16 cellular contexts compared by ENCODE assay signal in genomic region chr12:112350593-112351592, GRCh38. TPM values are rescaled to one million over a fixed set of nuclear protein-coding genes. Genes with fewer than 3 reads are reported as not detected.
A peak's percentile ranks its signal among the peaks of the same experiment; 100 is the strongest.
DNase-seq lines count a peak whose midpoint lies in the region; ATAC-seq, FAIRE-seq and TF ChIP-seq lines count a peak whose summit lies in the region.
"Had no signal": no experiment of that assay in that cellular context is flagged by ENCODE, and none has a peak within 500 bp of the region (broad histone marks: within the 10 kb centered on the region; RNA-seq: fewer than 3 reads in every experiment).

No MANE protein-coding gene starts in this region.

- no peak for ATAC-seq in GM21423 (IDR thresholded peaks at IDR 0.05; ENCODE audit: unreplicated experiment)
- ATAC-seq in stimulated activated memory B cell treated with anti-CD40 and anti-IgM and Interleukin-4, amounts not matched to agents 10 μg/mL and 1 μg/mL and 100 μg/mL, for 72 hours = no peak
- ATAC-seq: upper lobe of right lung had no signal

- no peaks in the 10 kb centered on the region for H3K9me1 ChIP-seq in keratinocyte (ENCODE audit: control insufficient read depth, extremely low read depth, insufficient read depth, low read length)

- no peak overlapping the region for H3K27ac Mint-ChIP-seq in astrocyte (ENCODE audit: unreplicated experiment)
- H3K27ac Mint-ChIP-seq in stimulated activated memory B cell treated with anti-CD40 and anti-IgM and Interleukin-4, amounts not matched to agents 10 μg/mL and 1 μg/mL and 100 μg/mL, for 72 hours = no peak overlapping the region
- H3K27ac Mint-ChIP-seq: immature natural killer cell, progenitor cell of endocrine pancreas had no signal

- no peaks in the 10 kb centered on the region for H3K27me3 Mint-ChIP-seq in astrocyte (ENCODE audit: low read depth, unreplicated experiment)
- no peaks in the 10 kb centered on the region for H3K27me3 Mint-ChIP-seq in stimulated activated memory B cell treated with anti-CD40 and anti-IgM and Interleukin-4, amounts not matched to agents 10 μg/mL and 1 μg/mL and 100 μg/mL, for 72 hours
- H3K27me3 Mint-ChIP-seq: progenitor cell of endocrine pancreas had no signal

- no peak overlapping the region for H3K4me3 Mint-ChIP-seq in astrocyte (ENCODE audit: unreplicated experiment)
- H3K4me3 Mint-ChIP-seq in stimulated activated memory B cell treated with anti-CD40 and anti-IgM and Interleukin-4, amounts not matched to agents 10 μg/mL and 1 μg/mL and 100 μg/mL, for 72 hours = no peak overlapping the region
- H3K4me3 Mint-ChIP-seq: immature natural killer cell had no signal

- DNase-seq in AG10803 (ENCODE audit: low read depth) (peak; percentile 50), H54 (ENCODE audit: insufficient read length, low spot score) (no peak), astrocyte (ENCODE audit: low read depth) (peak; percentile 34), keratinocyte (ENCODE audit: low read depth, low spot score) (no peak), COLO829 (ENCODE audit: low spot score) (no peak), NCI-H774 (lab: John Stamatoyannopoulos, UW) (no peak)
- DNase-seq: DMS79 treated with DMSO at 0.1 percent for 48 hours, H7, immature natural killer cell, NCI-H2081, SK-N-SH, upper lobe of right lung had no signal

- H3K4me2 ChIP-seq in astrocyte (ENCODE audit: low read length) = no peak overlapping the region
- peak overlapping the region; percentile 33 for H3K4me2 ChIP-seq in keratinocyte (ENCODE audit: control insufficient read depth, extremely low read depth, insufficient read depth, low read depth, low read length)
- H3K4me2 ChIP-seq: SK-N-SH had no signal

- TF ChIP-seq CTCF in AG10803 (conservative IDR thresholded peaks at IDR 0.05; ENCODE audit: low read length) = no peak
- TF ChIP-seq CTCF in astrocyte (IDR thresholded peaks at IDR 0.05; ENCODE audit: insufficient read depth, low read depth, low read length) = no peak
- TF ChIP-seq CTCF in keratinocyte (optimal IDR thresholded peaks at IDR 0.05 in 1 of 3, IDR thresholded peaks at IDR 0.05 in 1 of 3, conservative IDR thresholded peaks at IDR 0.05 in 1 of 3; ENCODE audit: extremely low read depth in 1 of 3, insufficient read depth in 2 of 3, low read length in 3 of 3) = no peak

- H3K36me3 ChIP-seq in astrocyte (ENCODE audit: insufficient read depth, low read length) = no peaks in the 10 kb centered on the region
- H3K36me3 ChIP-seq in keratinocyte (ENCODE audit: control insufficient read depth in 2 of 2, extremely low read depth in 1 of 2, insufficient read depth in 2 of 2, low read length in 2 of 2) = no peaks in the 10 kb centered on the region
- H3K36me3 ChIP-seq: upper lobe of right lung had no signal

- H3K27me3 ChIP-seq in astrocyte (ENCODE audit: insufficient read depth, low read length) (no peaks in the 10 kb centered on the region), keratinocyte (ENCODE audit: control insufficient read depth, extremely low read depth, insufficient read depth, low read length) (no peaks in the 10 kb centered on the region)
- H3K27me3 ChIP-seq: upper lobe of right lung had no signal

- H3K9me3 Mint-ChIP-seq in astrocyte (ENCODE audit: unreplicated experiment) = peaks cover 2% of the 10 kb centered on the region
- no peaks in the 10 kb centered on the region for H3K9me3 Mint-ChIP-seq in stimulated activated memory B cell treated with anti-CD40 and anti-IgM and Interleukin-4, amounts not matched to agents 10 μg/mL and 1 μg/mL and 100 μg/mL, for 72 hours
- H3K9me3 Mint-ChIP-seq: immature natural killer cell had no signal

- H2AFZ ChIP-seq in astrocyte (ENCODE audit: low read depth, low read length) (no peak overlapping the region), keratinocyte (ENCODE audit: control insufficient read depth, low read length) (no peak overlapping the region)

- peaks cover 1% of the 10 kb centered on the region for H3K36me3 Mint-ChIP-seq in astrocyte (ENCODE audit: low read depth, unreplicated experiment)
- H3K36me3 Mint-ChIP-seq in stimulated activated memory B cell treated with anti-CD40 and anti-IgM and Interleukin-4, amounts not matched to agents 10 μg/mL and 1 μg/mL and 100 μg/mL, for 72 hours = no peaks in the 10 kb centered on the region
- H3K36me3 Mint-ChIP-seq: immature natural killer cell had no signal

- H3K4me3 ChIP-seq in AG10803 (ENCODE audit: low read length) (no peak overlapping the region), astrocyte (ENCODE audit: insufficient read depth, low read depth, low read length) (no peak overlapping the region), keratinocyte (ENCODE audit: control insufficient read depth in 2 of 3, extremely low read depth in 1 of 3, insufficient read depth in 2 of 3, low read depth in 1 of 3, low read length in 3 of 3) (no peak overlapping the region)
- H3K4me3 ChIP-seq: upper lobe of right lung had no signal

- H3K9ac ChIP-seq in astrocyte (ENCODE audit: low read length) (no peak overlapping the region), keratinocyte (ENCODE audit: control insufficient read depth, extremely low read depth, insufficient read depth, low read length) (no peak overlapping the region)
- H3K9ac ChIP-seq: SK-N-SH had no signal

- TF ChIP-seq POLR2A in H54 (IDR thresholded peaks at IDR 0.05; ENCODE audit: low read depth, low read length) = no peak

- H3K79me2 ChIP-seq in astrocyte (ENCODE audit: insufficient read depth, low read length) (peaks cover 69% of the 10 kb centered on the region), keratinocyte (ENCODE audit: control insufficient read depth, insufficient read depth, low read length) (peaks cover 14% of the 10 kb centered on the region)

- peaks cover 18% of the 10 kb centered on the region for H3K4me1 Mint-ChIP-seq in astrocyte (ENCODE audit: low read depth, unreplicated experiment)
- peaks cover 56% of the 10 kb centered on the region for H3K4me1 Mint-ChIP-seq in stimulated activated memory B cell treated with anti-CD40 and anti-IgM and Interleukin-4, amounts not matched to agents 10 μg/mL and 1 μg/mL and 100 μg/mL, for 72 hours

- H3K4me1 ChIP-seq in astrocyte (ENCODE audit: insufficient read depth, low read length) (peaks cover 3% of the 10 kb centered on the region), keratinocyte (ENCODE audit: control insufficient read depth, extremely low read depth, insufficient read depth, low read length) (peaks cover 21% of the 10 kb centered on the region)
- H3K4me1 ChIP-seq: upper lobe of right lung had no signal

- H3K9me3 ChIP-seq in astrocyte (ENCODE audit: insufficient read depth, low read depth, low read length) (no peaks in the 10 kb centered on the region), keratinocyte (ENCODE audit: control insufficient read depth, low read depth, low read length) (no peaks in the 10 kb centered on the region)
- H3K9me3 ChIP-seq: SK-N-SH, upper lobe of right lung had no signal

- H4K20me1 ChIP-seq in astrocyte (ENCODE audit: insufficient read depth, low read length) = peaks cover 47% of the 10 kb centered on the region
- H4K20me1 ChIP-seq in keratinocyte (ENCODE audit: control insufficient read depth, extremely low read depth, insufficient read depth, low read length) = no peaks in the 10 kb centered on the region

- FAIRE-seq in H54 (lab: Jason Lieb, UNC) (peak; percentile 33), astrocyte (lab: Jason Lieb, UNC) (no peak), keratinocyte (lab: Jason Lieb, UNC) (no peak)
- FAIRE-seq: colon had no signal

- dilution Hi-C loops in keratinocyte (cut with MboI; ENCODE audit: extremely low pct_ligation_motif_present, low sequenced_read_pairs) = no loop called here

- H3K27ac ChIP-seq in astrocyte (ENCODE audit: low read depth, low read length) = no peak overlapping the region
- peak overlapping the region; percentile 22 for H3K27ac ChIP-seq in keratinocyte (ENCODE audit: control insufficient read depth, insufficient read depth, low read length)
- H3K27ac ChIP-seq: upper lobe of right lung had no signal

RNA-seq across cellular contexts. Expression of gene HECTD4, which starts 31.3 kb away (rescaled TPM):
- 38.9 and 40.3 TPM in 2 replicates for total RNA-seq in astrocyte
- 5.2 to 7.5 TPM (median 7.3 TPM) in 3 replicates for polyA plus RNA-seq in keratinocyte
- polyA plus RNA-seq in keratinocyte (2011; ENCODE audit: low read depth) = 12.9 TPM
- 4.5 and 5.9 TPM in 2 replicates for polyA plus RNA-seq in keratinocyte (2011; cell fraction: cytosol; rRNA removed)
- 38.7 and 45.8 TPM in 2 replicates for polyA plus RNA-seq in keratinocyte (2011; cell fraction: nucleus; rRNA removed)
- 11.0 and 17.3 TPM in 2 replicates for polyA plus RNA-seq in keratinocyte (2012; ENCODE audit: low replicate concordance)
- polyA minus RNA-seq in keratinocyte = 20.4 to 38.1 TPM (median 32.3 TPM) in 3 replicates
- polyA minus RNA-seq in keratinocyte (2011; cell fraction: cytosol; rRNA and poly(A)+ RNA removed) = 5.4 TPM
- polyA minus RNA-seq in keratinocyte (2011; cell fraction: nucleus; rRNA and poly(A)+ RNA removed) = 48.7 and 93.1 TPM in 2 replicates

RNA-seq across cellular contexts. Expression of gene RPL6, which starts 58.5 kb away (rescaled TPM):
- 1,024 and 1,136 TPM in 2 replicates for total RNA-seq in astrocyte
- 1,620 to 2,338 TPM (median 2,192 TPM) in 3 replicates for polyA plus RNA-seq in keratinocyte
- polyA plus RNA-seq in keratinocyte (2011; ENCODE audit: low read depth) = 507 TPM
- polyA plus RNA-seq in keratinocyte (2011; cell fraction: cytosol; rRNA removed) = 2,328 and 2,725 TPM in 2 replicates
- polyA plus RNA-seq in keratinocyte (2011; cell fraction: nucleus; rRNA removed) = 579 and 714 TPM in 2 replicates
- polyA plus RNA-seq in keratinocyte (2012; ENCODE audit: low replicate concordance) = 1,889 and 2,325 TPM in 2 replicates
- 272 to 530 TPM (median 458 TPM) in 3 replicates for polyA minus RNA-seq in keratinocyte
- 531 TPM for polyA minus RNA-seq in keratinocyte (2011; cell fraction: cytosol; rRNA and poly(A)+ RNA removed)
- polyA minus RNA-seq in keratinocyte (2011; cell fraction: nucleus; rRNA and poly(A)+ RNA removed) = 120 and 161 TPM in 2 replicates

Comparison
In these comparisons a context has a peak if more than half of its experiments do, and no peak if none do; other contexts are left out.
1. DNase-seq: peak in AG10803 (single experiment) and astrocyte (single experiment); none in H54 (single experiment), keratinocyte (single experiment), COLO829 (single experiment) and NCI-H774 (single experiment).